30 cellular contexts compared by ENCODE assay signal in the genomic region with DNA sequence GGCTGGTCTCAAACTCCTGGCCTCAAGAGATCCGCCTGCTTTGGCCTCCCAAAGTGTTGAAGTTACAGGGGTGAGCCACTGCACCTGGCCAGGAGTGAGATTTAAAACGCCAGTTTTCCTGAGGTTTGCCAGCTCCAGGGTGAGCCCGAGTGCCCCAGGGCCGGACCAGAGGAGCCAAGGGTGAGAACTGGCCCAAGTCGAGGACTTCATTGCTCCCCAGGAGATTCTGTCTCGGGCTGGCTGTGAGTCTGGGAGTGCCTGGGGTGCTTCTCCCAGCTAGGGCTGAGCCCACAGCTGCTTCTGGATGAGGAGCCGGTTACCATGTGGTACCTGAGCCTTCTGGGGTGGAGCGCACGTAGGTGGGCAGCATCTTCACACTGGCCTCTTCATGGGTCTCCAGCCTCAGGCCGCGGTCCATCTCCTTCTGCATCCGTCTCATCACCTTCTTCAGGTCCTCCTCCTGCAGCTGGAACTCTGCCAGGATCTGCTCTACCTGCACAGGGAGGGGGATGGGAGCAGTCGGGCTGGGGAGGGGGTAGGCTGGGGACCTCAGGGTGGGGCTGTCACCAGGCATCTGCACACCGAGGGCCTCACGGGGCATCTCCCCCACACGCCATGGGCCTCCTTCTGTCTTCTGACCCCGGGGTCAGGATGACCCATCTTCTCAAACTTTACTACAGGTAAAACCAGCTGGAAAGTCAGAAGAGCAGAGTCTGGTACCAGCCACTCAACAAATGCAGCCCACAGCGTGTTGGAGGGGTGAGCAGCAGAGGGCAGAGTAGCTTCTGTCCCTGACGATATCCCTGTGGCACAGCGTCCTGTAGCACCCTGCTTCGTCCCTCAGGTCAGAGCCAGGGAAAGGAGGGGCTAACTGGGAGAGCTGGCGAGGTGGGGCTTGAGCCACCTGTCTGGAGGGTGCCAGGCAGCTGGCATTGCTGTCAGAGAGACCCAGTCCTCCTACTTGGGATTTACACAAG. TPM values are rescaled to one million over a fixed set of nuclear protein-coding genes. Genes with fewer than 3 reads are reported as not detected.
DNase-seq lines count a peak whose midpoint lies in the region; ATAC-seq and TF ChIP-seq lines count a peak whose summit lies in the region.
"Had no signal": no experiment of that assay in that cellular context is flagged by ENCODE, and none has a peak within 500 bp of the region (broad histone marks: within the 10 kb centered on the region; RNA-seq: fewer than 3 reads in every experiment).

No MANE protein-coding gene starts in this region.

- CTCF ChIA-PET in T-cell (lab: Charles Lee) = interaction anchor here in 1 of 2 donors (0.7 kb wide), 1 partner anchor 209 kb away, joined by 10 read pairs; no protein-coding TSS in a partner anchor

- H3K4me3 ChIP-seq in endodermal cell (ENCODE audit: low read length) = no peak overlapping the region
- H3K4me3 ChIP-seq in osteoblast (ENCODE audit: insufficient read depth, low read length) = no peak overlapping the region
- H3K4me3 ChIP-seq: dorsolateral prefrontal cortex, prostate gland, SJSA1, skin epidermis, thoracic aorta had no signal

- WGBS in endodermal cell (ENCODE audit: insufficient coverage in 1 of 2, insufficient read length in 1 of 2), 2 experiments = 84 to 87% methylated on average over 10 to 22 of the region's 22 CpGs

- H3K9ac ChIP-seq in endodermal cell (ENCODE audit: extremely low read depth, low read length, poor library complexity, severe bottlenecking) = no peak overlapping the region
- H3K9ac ChIP-seq: KMS-11 had no signal

- H3K27ac ChIP-seq in endodermal cell (ENCODE audit: low read depth, low read length) (no peak overlapping the region), osteoblast (ENCODE audit: low read depth, low read length) (no peak overlapping the region)
- H3K27ac ChIP-seq: C4-2B, epithelial cell of prostate, KMS-11, prostate gland, SJSA1, skin epidermis, thoracic aorta, VCaP had no signal

- peak; percentile 42 for TF ChIP-seq CTCF in endodermal cell (conservative IDR thresholded peaks at IDR 0.05)
- TF ChIP-seq CTCF in osteoblast (IDR thresholded peaks at IDR 0.05; ENCODE audit: extremely low read depth, low read depth, low read length) = no peak

- H2AFZ ChIP-seq in osteoblast (ENCODE audit: low read length) = no peak overlapping the region

- no peaks in the 10 kb centered on the region for H3K4me1 Mint-ChIP-seq in endodermal cell
- no peaks in the 10 kb centered on the region for H3K4me1 Mint-ChIP-seq in T-cell

- no peaks in the 10 kb centered on the region for H3K9me3 ChIP-seq in endodermal cell (ENCODE audit: control insufficient read depth, low read length)
- no peaks in the 10 kb centered on the region for H3K9me3 ChIP-seq in osteoblast (ENCODE audit: low read depth, low read length)
- H3K9me3 ChIP-seq: prostate gland, SJSA1, thoracic aorta had no signal

- ATAC-seq in activated CD4-positive, CD25-positive, alpha-beta regulatory T cell treated with anti-CD3 and anti-CD28 coated beads, Interleukin-2, amount 50 U/mL, for 24 hours = no peak
- ATAC-seq in T-cell (replicated peaks in 1 of 4) = no peak
- ATAC-seq: stimulated activated naive B cell treated with anti-CD40 and anti-IgM and Interleukin-4, amounts not matched to agents 10 μg/mL and 1 μg/mL and 100 μg/mL, for 72 hours had no signal

- H3K9me3 Mint-ChIP-seq in endodermal cell (no peaks in the 10 kb centered on the region), T-cell (no peaks in the 10 kb centered on the region)
- H3K9me3 Mint-ChIP-seq: activated CD4-positive, alpha-beta memory T cell treated with anti-CD3 and anti-CD28 coated beads for 36 hours; nephron; stimulated activated naive B cell treated with anti-CD40 and anti-IgM and Interleukin-4, amounts not matched to agents 10 μg/mL and 1 μg/mL and 100 μg/mL, for 72 hours; T-helper 1 cell treated with Interleukin-12 subunit alpha and Interleukin-12 subunit beta and Interleukin-4 antibody, amounts not matched to agents 30 μg/mL and 1 μg/mL, for 36 hours had no signal

- no peak overlapping the region for H3K4me2 ChIP-seq in osteoblast (ENCODE audit: insufficient read depth, low read length)
- H3K4me2 ChIP-seq: KMS-11 had no signal

- POLR2A ChIA-PET in T-cell (lab: Charles Lee) = interaction anchor here in 1 of 2 donors (0.6 kb wide), 1 partner anchor 485 kb away, joined by 6 read pairs; no protein-coding TSS in a partner anchor

- H3K27me3 ChIP-seq in endodermal cell (ENCODE audit: control insufficient read depth, insufficient read depth, low read length, poor library complexity, severe bottlenecking) (no peaks in the 10 kb centered on the region), osteoblast (ENCODE audit: insufficient read depth, low read length) (peaks cover 3% of the 10 kb centered on the region)
- H3K27me3 ChIP-seq: dorsolateral prefrontal cortex, SJSA1 had no signal

- H3K79me2 ChIP-seq in osteoblast (ENCODE audit: insufficient read depth, low read length) = no peaks in the 10 kb centered on the region

- H3K27ac Mint-ChIP-seq in endodermal cell = no peak overlapping the region
- no peak overlapping the region for H3K27ac Mint-ChIP-seq in T-cell
- H3K27ac Mint-ChIP-seq: activated CD4-positive, alpha-beta memory T cell treated with anti-CD3 and anti-CD28 coated beads for 36 hours; nephron; T-helper 1 cell treated with Interleukin-12 subunit alpha and Interleukin-12 subunit beta and Interleukin-4 antibody, amounts not matched to agents 30 μg/mL and 1 μg/mL, for 36 hours had no signal

- H3K4me1 ChIP-seq in endodermal cell (ENCODE audit: control insufficient read depth, insufficient read depth, low read length) = no peaks in the 10 kb centered on the region
- no peaks in the 10 kb centered on the region for H3K4me1 ChIP-seq in osteoblast (ENCODE audit: insufficient read depth, low read length)
- H3K4me1 ChIP-seq: prostate gland, SJSA1 had no signal

- H3K27me3 Mint-ChIP-seq in endodermal cell (ENCODE audit: insufficient read depth) (no peaks in the 10 kb centered on the region), T-cell (no peaks in the 10 kb centered on the region)
- H3K27me3 Mint-ChIP-seq: activated CD4-positive, alpha-beta memory T cell treated with anti-CD3 and anti-CD28 coated beads for 36 hours; stimulated activated naive B cell treated with anti-CD40 and anti-IgM and Interleukin-4, amounts not matched to agents 10 μg/mL and 1 μg/mL and 100 μg/mL, for 72 hours had no signal

- H3K36me3 Mint-ChIP-seq in endodermal cell (ENCODE audit: low read depth) (no peaks in the 10 kb centered on the region), T-cell (no peaks in the 10 kb centered on the region)
- H3K36me3 Mint-ChIP-seq: activated CD4-positive, alpha-beta memory T cell treated with anti-CD3 and anti-CD28 coated beads for 36 hours; stimulated activated naive B cell treated with anti-CD40 and anti-IgM and Interleukin-4, amounts not matched to agents 10 μg/mL and 1 μg/mL and 100 μg/mL, for 72 hours had no signal

- H4K20me1 ChIP-seq in osteoblast (ENCODE audit: insufficient read depth, low read length) = no peaks in the 10 kb centered on the region

- no peak overlapping the region for H3K4me3 Mint-ChIP-seq in endodermal cell
- no peak overlapping the region for H3K4me3 Mint-ChIP-seq in T-cell
- H3K4me3 Mint-ChIP-seq: activated CD4-positive, alpha-beta memory T cell treated with anti-CD3 and anti-CD28 coated beads for 36 hours; nephron; stimulated activated naive B cell treated with anti-CD40 and anti-IgM and Interleukin-4, amounts not matched to agents 10 μg/mL and 1 μg/mL and 100 μg/mL, for 72 hours; T-helper 1 cell treated with Interleukin-12 subunit alpha and Interleukin-12 subunit beta and Interleukin-4 antibody, amounts not matched to agents 30 μg/mL and 1 μg/mL, for 36 hours had no signal

- peak; percentile 26 for DNase-seq in activated CD4-positive, CD25-positive, alpha-beta regulatory T cell treated with anti-CD3 and anti-CD28 coated beads, Interleukin-2, amount 50 U/mL, for 72 hours
- DNase-seq in NCI-H510A treated with DMSO at 0.1 percent for 48 hours (lab: John Stamatoyannopoulos, UW) (peak; percentile 79), endodermal cell (peak; percentile 61), osteoblast (ENCODE audit: insufficient read length, low spot score, missing footprints) (peak; percentile 64), T-cell (no peak), activated gamma-delta T cell (lab: John Stamatoyannopoulos, UW) (no peak), GM19238 (ENCODE audit: insufficient read length, low spot score) (no peak)
- DNase-seq: ACHN; activated CD4-positive, alpha-beta memory T cell treated with anti-CD3 and anti-CD28 coated beads for 36 hours; activated naive CD4-positive, alpha-beta T cell treated with Interleukin-2 at 50 U/mL for 16 hours; amniotic stem cell; GDM1; mesenchymal stem cell; MV-4-11; NCI-H1694; OCI-M1; stimulated activated CD4-positive, alpha-beta T cell treated with anti-CD3 and anti-CD28 coated beads, Interleukin-2, amount 100 ng/mL, for 24 hours; stimulated activated naive B cell treated with anti-CD40 and anti-IgM and Interleukin-4, amounts not matched to agents 10 μg/mL and 1 μg/mL and 100 μg/mL, for 72 hours had no signal

- H3K36me3 ChIP-seq in endodermal cell (ENCODE audit: control insufficient read depth, insufficient read depth, low read length) = no peaks in the 10 kb centered on the region
- no peaks in the 10 kb centered on the region for H3K36me3 ChIP-seq in osteoblast (ENCODE audit: insufficient read depth, low read length)
- H3K36me3 ChIP-seq: prostate gland, SJSA1, thoracic aorta had no signal

RNA-seq across cellular contexts. Expression of a gene that starts 12.1 kb away (rescaled TPM):
- 100 to 1,000 TPM; 115 to 120 TPM for total RNA-seq in endodermal cell
- 102 TPM for polyA plus RNA-seq in endodermal cell (2013, experiment 1 of 2)
- polyA plus RNA-seq in endodermal cell (2013, experiment 2 of 2) = 140 TPM
- total RNA-seq in osteoblast = not detected in 2 replicates
- not detected for total RNA-seq in T-cell
- total RNA-seq: activated CD4-positive, alpha-beta memory T cell treated with anti-CD3 and anti-CD28 coated beads for 36 hours; prostate gland; SJSA1; thoracic aorta had no signal

RNA-seq across cellular contexts. Expression of a gene that starts 29.9 kb away (rescaled TPM):
- 100 to 1,000 TPM; 127 to 141 TPM for total RNA-seq in endodermal cell
- polyA plus RNA-seq in endodermal cell (2013, experiment 1 of 2) = 118 TPM
- polyA plus RNA-seq in endodermal cell (2013, experiment 2 of 2) = 108 TPM
- total RNA-seq in osteoblast = 69.2 and 80.3 TPM in 2 replicates
- total RNA-seq in T-cell = 10 to 100 TPM; 53.4 to 85.1 (median 72.6) TPM

RNA-seq across cellular contexts. Expression of a gene that starts 36.0 kb away (rescaled TPM):
- total RNA-seq in endodermal cell (under 1 TPM; 0.29 to 0.48 TPM), osteoblast (not detected in 2 replicates), T-cell (under 1 TPM in 4 of 5 donors, not detected in 1; 0.28 to 0.82 (median 0.43) TPM)
- polyA plus RNA-seq in endodermal cell (2013, experiment 1 of 2) = 5.4 TPM
- polyA plus RNA-seq in endodermal cell (2013, experiment 2 of 2) = 5.5 TPM

RNA-seq across cellular contexts. Expression of a gene that starts 47.5 kb away (rescaled TPM):
- total RNA-seq in endodermal cell (100 to 1,000 TPM in 1 of 2 donors, 10 to 100 TPM in 1; 96.2 to 101 TPM), osteoblast (90.1 and 95.2 TPM in 2 replicates), T-cell (10 to 100 TPM; 55.1 to 74.3 (median 60.2) TPM)
- 93.6 TPM for polyA plus RNA-seq in endodermal cell (2013, experiment 1 of 2)
- 85.7 TPM for polyA plus RNA-seq in endodermal cell (2013, experiment 2 of 2)

RNA-seq across cellular contexts. Expression of a gene that starts 49.1 kb away (rescaled TPM):
- total RNA-seq in endodermal cell = 10 to 100 TPM; 55.2 to 65.8 TPM
- 52.9 TPM for polyA plus RNA-seq in endodermal cell (2013, experiment 1 of 2)
- polyA plus RNA-seq in endodermal cell (2013, experiment 2 of 2) = 51.0 TPM
- 219 and 267 TPM in 2 replicates for total RNA-seq in osteoblast
- total RNA-seq in T-cell = 10 to 100 TPM; 18.1 to 28.4 (median 23.1) TPM
- total RNA-seq: SJSA1 had no signal

Comparison
In these comparisons a context has a peak if more than half of its experiments do, and no peak if none do; other contexts are left out.
1. DNase-seq: peak in activated CD4-positive, CD25-positive, alpha-beta regulatory T cell treated with anti-CD3 and anti-CD28 coated beads, Interleukin-2, amount 50 U/mL, for 72 hours (single experiment), NCI-H510A treated with DMSO at 0.1 percent for 48 hours (single experiment), endodermal cell (single experiment) and osteoblast (single experiment); none in T-cell (0 of 34), activated gamma-delta T cell (single experiment) and GM19238 (single experiment).
2. RNA of a gene that starts 12.1 kb away (total RNA-seq): 115 to 120 TPM in endodermal cell; not detected in osteoblast and not detected in T-cell; every median in the first group is over 100 times any median in the second.